ENCODE assay signal across 1 cellular context in the genomic region with DNA sequence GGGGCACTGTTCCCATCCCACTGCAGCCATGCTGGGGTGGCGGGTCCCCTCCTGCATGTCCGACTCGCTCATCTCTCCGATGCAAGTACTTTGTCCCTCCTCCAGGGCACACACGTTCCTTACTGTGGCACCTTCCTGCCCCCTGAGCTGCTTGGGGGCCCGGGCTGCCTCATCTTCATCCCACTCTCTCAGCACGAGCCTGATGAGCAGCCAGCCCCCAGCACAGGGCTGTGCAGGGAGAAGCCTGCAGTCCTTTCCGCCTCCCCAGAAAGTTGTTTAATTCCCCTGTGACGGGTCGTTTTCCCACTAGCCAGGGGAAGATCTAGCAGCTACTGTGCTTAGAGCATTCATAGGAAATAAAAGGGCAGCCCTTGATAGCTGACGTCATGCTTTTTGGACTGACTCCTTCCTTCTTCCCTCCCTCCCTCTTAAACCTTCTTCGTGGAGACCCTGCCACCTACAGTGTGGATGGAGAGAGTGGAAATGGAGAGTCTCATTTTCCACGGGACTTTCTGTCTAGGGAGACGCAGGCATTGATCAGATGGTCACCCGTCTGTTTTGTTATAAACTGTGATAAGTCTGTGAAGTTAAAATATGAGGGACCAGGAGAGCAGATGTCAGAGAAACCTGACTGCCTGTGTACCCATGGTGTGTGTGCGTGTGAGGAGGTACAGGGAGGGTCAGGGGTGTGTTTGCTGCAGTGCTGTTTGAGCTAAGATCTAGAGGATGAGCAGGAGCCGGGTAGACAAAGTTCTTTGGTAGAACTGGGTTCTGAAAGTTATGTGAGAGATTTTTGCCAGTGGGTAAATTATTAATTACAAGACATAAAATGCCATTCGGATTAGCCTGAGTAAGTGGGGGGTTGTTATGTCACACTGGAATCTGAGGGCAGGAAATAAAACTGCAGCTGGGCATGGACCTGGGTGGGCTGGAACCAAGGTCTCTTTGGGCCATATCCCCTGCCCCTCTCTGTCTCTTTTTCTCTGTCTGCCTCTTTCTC.
TF ChIP-seq lines count a peak whose summit lies in the region.

No MANE protein-coding gene starts in this region.

TF ChIP-seq in GM12878, 131 proteins besides CTCF, POLR2A, EP300 and RAD21:
- peak; percentile 0; the same call in 1 of the 2 replicates for TF ChIP-seq POLR2AphosphoS5 (IDR thresholded peaks at IDR 0.05; ENCODE audit: low read length)
- TF ChIP-seq, protein P1, sequence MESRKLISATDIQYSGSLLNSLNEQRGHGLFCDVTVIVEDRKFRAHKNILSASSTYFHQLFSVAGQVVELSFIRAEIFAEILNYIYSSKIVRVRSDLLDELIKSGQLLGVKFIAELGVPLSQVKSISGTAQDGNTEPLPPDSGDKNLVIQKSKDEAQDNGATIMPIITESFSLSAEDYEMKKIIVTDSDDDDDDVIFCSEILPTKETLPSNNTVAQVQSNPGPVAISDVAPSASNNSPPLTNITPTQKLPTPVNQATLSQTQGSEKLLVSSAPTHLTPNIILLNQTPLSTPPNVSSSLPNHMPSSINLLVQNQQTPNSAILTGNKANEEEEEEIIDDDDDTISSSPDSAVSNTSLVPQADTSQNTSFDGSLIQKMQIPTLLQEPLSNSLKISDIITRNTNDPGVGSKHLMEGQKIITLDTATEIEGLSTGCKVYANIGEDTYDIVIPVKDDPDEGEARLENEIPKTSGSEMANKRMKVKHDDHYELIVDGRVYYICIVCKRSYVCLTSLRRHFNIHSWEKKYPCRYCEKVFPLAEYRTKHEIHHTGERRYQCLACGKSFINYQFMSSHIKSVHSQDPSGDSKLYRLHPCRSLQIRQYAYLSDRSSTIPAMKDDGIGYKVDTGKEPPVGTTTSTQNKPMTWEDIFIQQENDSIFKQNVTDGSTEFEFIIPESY (IDR thresholded peaks at IDR 0.05) = no peak
- TF ChIP-seq ATF7 (IDR thresholded peaks at IDR 0.05; ENCODE audit: low read depth) = no peak
